Comparison of ENCODE assay signal across 19 cellular contexts in genomic region chrX:56811599-56811998, GRCh38.
"Had no signal": no experiment of that assay in that cellular context is flagged by ENCODE, and none has a peak within 500 bp of the region (broad histone marks: within the 10 kb centered on the region; RNA-seq: fewer than 3 reads in every experiment).

No MANE protein-coding gene starts in this region.

- H3K27me3 Mint-ChIP-seq: progenitor cell of endocrine pancreas; stimulated activated naive CD8-positive, alpha-beta T cell treated with anti-CD3 and anti-CD28 coated beads, Interleukin-15, Interleukin-2, amounts not matched to agents 100 ng/mL and 50 ng/mL, for 24 hours; type B pancreatic cell had no signal

- H3K27me3 ChIP-seq: body of pancreas, colonic mucosa, right atrium auricular region, suprapubic skin had no signal

- H3K9me3 ChIP-seq: body of pancreas, colonic mucosa, left lung, right atrium auricular region, suprapubic skin had no signal

- DNase-seq: activated naive CD4-positive, alpha-beta T cell treated with anti-CD3 and anti-CD28 coated beads for 36 hours; amygdala; body of pancreas; central memory CD4-positive, alpha-beta T cell; colonic mucosa; mammary epithelial cell; occipital lobe; stimulated activated CD4-positive, alpha-beta T cell treated with anti-CD3 and anti-CD28 coated beads, Interleukin-15, amount 100 ng/mL, for 24 hours; stimulated activated CD4-positive, alpha-beta T cell treated with anti-CD3 and anti-CD28 coated beads, Interleukin-4, amount 100 ng/mL, for 24 hours; stimulated activated CD8-positive, alpha-beta memory T cell treated with anti-CD3 and anti-CD28 coated beads, Interleukin-4, amount 100 ng/mL, for 48 hours had no signal

- H3K36me3 ChIP-seq: colonic mucosa, left lung, right atrium auricular region, suprapubic skin had no signal

- H3K27ac ChIP-seq: body of pancreas, colonic mucosa, right atrium auricular region, suprapubic skin had no signal

- H3K4me1 ChIP-seq: colonic mucosa, right atrium auricular region had no signal

- H3K4me3 Mint-ChIP-seq: nephron, type B pancreatic cell had no signal

- ATAC-seq: activated CD4-positive, CD25-positive, alpha-beta regulatory T cell treated with anti-CD3 and anti-CD28 coated beads, Interleukin-2, amount 50 U/mL, for 24 hours; body of pancreas; esophagus mucosa; left lung had no signal

- H3K4me1 Mint-ChIP-seq: nephron had no signal

- H3K27ac Mint-ChIP-seq: nephron, type B pancreatic cell had no signal

- H3K4me3 ChIP-seq: body of pancreas, colonic mucosa, left lung, right atrium auricular region had no signal

- H3K9me3 Mint-ChIP-seq: activated naive CD4-positive, alpha-beta T cell treated with anti-CD3 and anti-CD28 coated beads for 36 hours; stimulated activated naive CD8-positive, alpha-beta T cell treated with anti-CD3 and anti-CD28 coated beads, Interleukin-15, Interleukin-2, amounts not matched to agents 100 ng/mL and 50 ng/mL, for 24 hours had no signal
